In the genomic region with DNA sequence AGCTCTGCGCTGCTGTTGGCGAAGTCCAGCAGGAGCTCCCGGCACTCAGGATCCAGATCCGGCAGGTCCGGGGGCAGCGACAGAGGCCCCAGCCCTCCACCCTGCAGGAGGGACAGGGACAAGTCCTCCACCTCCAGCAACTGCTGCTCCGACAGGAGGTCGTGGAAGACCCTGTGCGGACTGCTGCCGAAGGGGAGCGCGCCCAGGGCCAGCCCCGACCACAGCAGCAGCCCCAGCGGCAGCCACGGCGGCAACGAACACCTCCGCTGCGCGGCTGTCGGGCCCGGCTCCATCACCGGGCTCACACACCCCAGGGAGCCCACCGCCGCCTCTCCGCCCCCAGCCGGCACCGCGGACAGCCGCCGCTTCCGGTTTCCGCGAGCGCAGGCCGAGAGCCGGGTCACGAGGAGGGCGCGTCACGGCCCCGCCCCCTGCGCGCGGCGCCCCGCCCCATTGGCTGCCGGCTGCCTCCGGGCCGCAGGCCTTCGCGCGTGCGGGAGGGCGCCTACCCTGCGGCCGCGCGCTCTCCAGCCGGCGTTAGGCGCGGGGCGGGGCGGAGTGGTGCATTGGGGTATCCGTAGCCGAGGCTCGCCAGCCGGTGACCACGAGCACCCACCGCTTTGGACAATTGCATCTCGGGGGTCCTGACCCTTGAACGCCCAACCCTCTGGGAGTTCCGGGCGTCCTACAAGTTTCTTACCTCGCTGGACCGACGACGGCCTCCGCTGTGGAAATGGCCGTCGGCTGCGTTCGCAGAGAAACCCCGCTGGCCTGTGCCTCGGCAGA, we compare ENCODE assay signal across 1 cellular context.
TF ChIP-seq lines count a peak whose summit lies in the region.

A gene with protein sequence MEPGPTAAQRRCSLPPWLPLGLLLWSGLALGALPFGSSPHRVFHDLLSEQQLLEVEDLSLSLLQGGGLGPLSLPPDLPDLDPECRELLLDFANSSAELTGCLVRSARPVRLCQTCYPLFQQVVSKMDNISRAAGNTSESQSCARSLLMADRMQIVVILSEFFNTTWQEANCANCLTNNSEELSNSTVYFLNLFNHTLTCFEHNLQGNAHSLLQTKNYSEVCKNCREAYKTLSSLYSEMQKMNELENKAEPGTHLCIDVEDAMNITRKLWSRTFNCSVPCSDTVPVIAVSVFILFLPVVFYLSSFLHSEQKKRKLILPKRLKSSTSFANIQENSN (minus strand): TSS at position 383 of the 786 bp plus-strand sequence. CDS start 90 bp downstream, at position 293.

TF ChIP-seq in HepG2, 621 proteins besides CTCF, POLR2A, EP300 and RAD21 (continued from another document and continues in another):
- TF ChIP-seq, protein P1, sequence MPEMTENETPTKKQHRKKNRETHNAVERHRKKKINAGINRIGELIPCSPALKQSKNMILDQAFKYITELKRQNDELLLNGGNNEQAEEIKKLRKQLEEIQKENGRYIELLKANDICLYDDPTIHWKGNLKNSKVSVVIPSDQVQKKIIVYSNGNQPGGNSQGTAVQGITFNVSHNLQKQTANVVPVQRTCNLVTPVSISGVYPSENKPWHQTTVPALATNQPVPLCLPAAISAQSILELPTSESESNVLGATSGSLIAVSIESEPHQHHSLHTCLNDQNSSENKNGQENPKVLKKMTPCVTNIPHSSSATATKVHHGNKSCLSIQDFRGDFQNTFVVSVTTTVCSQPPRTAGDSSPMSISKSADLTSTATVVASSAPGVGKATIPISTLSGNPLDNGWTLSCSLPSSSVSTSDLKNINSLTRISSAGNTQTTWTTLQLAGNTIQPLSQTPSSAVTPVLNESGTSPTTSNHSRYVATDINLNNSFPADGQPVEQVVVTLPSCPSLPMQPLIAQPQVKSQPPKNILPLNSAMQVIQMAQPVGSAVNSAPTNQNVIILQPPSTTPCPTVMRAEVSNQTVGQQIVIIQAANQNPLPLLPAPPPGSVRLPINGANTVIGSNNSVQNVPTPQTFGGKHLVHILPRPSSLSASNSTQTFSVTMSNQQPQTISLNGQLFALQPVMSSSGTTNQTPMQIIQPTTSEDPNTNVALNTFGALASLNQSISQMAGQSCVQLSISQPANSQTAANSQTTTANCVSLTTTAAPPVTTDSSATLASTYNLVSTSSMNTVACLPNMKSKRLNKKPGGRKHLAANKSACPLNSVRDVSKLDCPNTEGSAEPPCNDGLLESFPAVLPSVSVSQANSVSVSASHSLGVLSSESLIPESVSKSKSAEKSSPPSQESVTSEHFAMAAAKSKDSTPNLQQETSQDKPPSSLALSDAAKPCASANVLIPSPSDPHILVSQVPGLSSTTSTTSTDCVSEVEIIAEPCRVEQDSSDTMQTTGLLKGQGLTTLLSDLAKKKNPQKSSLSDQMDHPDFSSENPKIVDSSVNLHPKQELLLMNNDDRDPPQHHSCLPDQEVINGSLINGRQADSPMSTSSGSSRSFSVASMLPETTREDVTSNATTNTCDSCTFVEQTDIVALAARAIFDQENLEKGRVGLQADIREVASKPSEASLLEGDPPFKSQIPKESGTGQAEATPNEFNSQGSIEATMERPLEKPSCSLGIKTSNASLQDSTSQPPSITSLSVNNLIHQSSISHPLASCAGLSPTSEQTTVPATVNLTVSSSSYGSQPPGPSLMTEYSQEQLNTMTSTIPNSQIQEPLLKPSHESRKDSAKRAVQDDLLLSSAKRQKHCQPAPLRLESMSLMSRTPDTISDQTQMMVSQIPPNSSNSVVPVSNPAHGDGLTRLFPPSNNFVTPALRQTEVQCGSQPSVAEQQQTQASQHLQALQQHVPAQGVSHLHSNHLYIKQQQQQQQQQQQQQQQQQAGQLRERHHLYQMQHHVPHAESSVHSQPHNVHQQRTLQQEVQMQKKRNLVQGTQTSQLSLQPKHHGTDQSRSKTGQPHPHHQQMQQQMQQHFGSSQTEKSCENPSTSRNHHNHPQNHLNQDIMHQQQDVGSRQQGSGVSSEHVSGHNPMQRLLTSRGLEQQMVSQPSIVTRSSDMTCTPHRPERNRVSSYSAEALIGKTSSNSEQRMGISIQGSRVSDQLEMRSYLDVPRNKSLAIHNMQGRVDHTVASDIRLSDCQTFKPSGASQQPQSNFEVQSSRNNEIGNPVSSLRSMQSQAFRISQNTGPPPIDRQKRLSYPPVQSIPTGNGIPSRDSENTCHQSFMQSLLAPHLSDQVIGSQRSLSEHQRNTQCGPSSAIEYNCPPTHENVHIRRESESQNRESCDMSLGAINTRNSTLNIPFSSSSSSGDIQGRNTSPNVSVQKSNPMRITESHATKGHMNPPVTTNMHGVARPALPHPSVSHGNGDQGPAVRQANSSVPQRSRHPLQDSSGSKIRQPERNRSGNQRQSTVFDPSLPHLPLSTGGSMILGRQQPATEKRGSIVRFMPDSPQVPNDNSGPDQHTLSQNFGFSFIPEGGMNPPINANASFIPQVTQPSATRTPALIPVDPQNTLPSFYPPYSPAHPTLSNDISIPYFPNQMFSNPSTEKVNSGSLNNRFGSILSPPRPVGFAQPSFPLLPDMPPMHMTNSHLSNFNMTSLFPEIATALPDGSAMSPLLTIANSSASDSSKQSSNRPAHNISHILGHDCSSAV (CRISPR knock-in tag; IDR thresholded peaks at IDR 0.05; ENCODE audit: borderline replicate concordance) = no peak
- no peak for TF ChIP-seq NFE2L1 (CRISPR knock-in tag; IDR thresholded peaks at IDR 0.05; ENCODE audit: borderline replicate concordance)
- TF ChIP-seq ZNF552 (CRISPR knock-in tag; IDR thresholded peaks at IDR 0.05; ENCODE audit: borderline replicate concordance) = peak; percentile 46; the same call in 1 of the 2 replicates
- no peak for TF ChIP-seq ZNF20 (CRISPR knock-in tag; IDR thresholded peaks at IDR 0.05)
- no peak; the same call in 1 of the 2 replicates for TF ChIP-seq PRMT3 (CRISPR knock-in tag; IDR thresholded peaks at IDR 0.05; ENCODE audit: borderline replicate concordance, low read depth)
- TF ChIP-seq ZNF251 (CRISPR knock-in tag; IDR thresholded peaks at IDR 0.05) = no peak
- TF ChIP-seq MAF1 (CRISPR knock-in tag; IDR thresholded peaks at IDR 0.05; ENCODE audit: borderline replicate concordance) = 0 out of 2 replicates have a peak, but pooled peaks have one; percentile 60
- TF ChIP-seq MIXL1 (CRISPR knock-in tag; IDR thresholded peaks at IDR 0.05) = no peak
- no peak for TF ChIP-seq SMAD1 (CRISPR knock-in tag; IDR thresholded peaks at IDR 0.05; ENCODE audit: borderline replicate concordance, low read depth)
- no peak for TF ChIP-seq ISL2 (CRISPR knock-in tag; IDR thresholded peaks at IDR 0.05)
- TF ChIP-seq DPF2 (CRISPR knock-in tag; IDR thresholded peaks at IDR 0.05; ENCODE audit: borderline replicate concordance, low read depth) = no peak
- TF ChIP-seq ZNF124 (CRISPR knock-in tag; IDR thresholded peaks at IDR 0.05) = no peak; the same call in 1 of the 2 replicates
- TF ChIP-seq, protein P2, sequence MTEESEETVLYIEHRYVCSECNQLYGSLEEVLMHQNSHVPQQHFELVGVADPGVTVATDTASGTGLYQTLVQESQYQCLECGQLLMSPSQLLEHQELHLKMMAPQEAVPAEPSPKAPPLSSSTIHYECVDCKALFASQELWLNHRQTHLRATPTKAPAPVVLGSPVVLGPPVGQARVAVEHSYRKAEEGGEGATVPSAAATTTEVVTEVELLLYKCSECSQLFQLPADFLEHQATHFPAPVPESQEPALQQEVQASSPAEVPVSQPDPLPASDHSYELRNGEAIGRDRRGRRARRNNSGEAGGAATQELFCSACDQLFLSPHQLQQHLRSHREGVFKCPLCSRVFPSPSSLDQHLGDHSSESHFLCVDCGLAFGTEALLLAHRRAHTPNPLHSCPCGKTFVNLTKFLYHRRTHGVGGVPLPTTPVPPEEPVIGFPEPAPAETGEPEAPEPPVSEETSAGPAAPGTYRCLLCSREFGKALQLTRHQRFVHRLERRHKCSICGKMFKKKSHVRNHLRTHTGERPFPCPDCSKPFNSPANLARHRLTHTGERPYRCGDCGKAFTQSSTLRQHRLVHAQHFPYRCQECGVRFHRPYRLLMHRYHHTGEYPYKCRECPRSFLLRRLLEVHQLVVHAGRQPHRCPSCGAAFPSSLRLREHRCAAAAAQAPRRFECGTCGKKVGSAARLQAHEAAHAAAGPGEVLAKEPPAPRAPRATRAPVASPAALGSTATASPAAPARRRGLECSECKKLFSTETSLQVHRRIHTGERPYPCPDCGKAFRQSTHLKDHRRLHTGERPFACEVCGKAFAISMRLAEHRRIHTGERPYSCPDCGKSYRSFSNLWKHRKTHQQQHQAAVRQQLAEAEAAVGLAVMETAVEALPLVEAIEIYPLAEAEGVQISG (CRISPR knock-in tag; IDR thresholded peaks at IDR 0.05) = peak; percentile 73
- TF ChIP-seq ZNF724P (CRISPR knock-in tag; IDR thresholded peaks at IDR 0.05; ENCODE audit: borderline replicate concordance) = peak; percentile 79
- TF ChIP-seq, protein P3, sequence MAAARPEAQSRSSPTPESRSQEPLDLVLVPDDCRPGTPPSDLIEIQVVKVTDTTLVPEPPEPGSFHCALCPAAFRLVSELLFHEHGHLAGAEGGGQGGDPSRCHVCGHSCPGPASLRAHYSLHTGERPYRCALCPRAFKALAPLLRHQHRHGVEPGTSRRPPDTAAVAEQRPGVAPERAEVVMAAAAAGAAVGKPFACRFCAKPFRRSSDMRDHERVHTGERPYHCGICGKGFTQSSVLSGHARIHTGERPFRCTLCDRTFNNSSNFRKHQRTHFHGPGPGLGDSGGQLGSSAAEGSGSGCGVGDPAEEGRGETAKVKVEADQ (CRISPR knock-in tag; IDR thresholded peaks at IDR 0.05; ENCODE audit: borderline replicate concordance) = peak; percentile 95
- 0 out of 2 replicates have a peak, but pooled peaks have one; percentile 10 for TF ChIP-seq FOXJ3 (CRISPR knock-in tag; IDR thresholded peaks at IDR 0.05; ENCODE audit: borderline replicate concordance)
- TF ChIP-seq GLI4 (CRISPR knock-in tag; IDR thresholded peaks at IDR 0.05; ENCODE audit: borderline replicate concordance) = 0 out of 2 replicates have a peak, but pooled peaks have one; percentile 80
- no peak for TF ChIP-seq SCMH1 (CRISPR knock-in tag; IDR thresholded peaks at IDR 0.05; ENCODE audit: borderline replicate concordance)
- TF ChIP-seq MED1 (CRISPR knock-in tag; IDR thresholded peaks at IDR 0.05) = peak; percentile 62
- TF ChIP-seq HNRNPUL1 (IDR thresholded peaks at IDR 0.05; ENCODE audit: low read depth, low read length) = no peak
- TF ChIP-seq, protein P4, sequence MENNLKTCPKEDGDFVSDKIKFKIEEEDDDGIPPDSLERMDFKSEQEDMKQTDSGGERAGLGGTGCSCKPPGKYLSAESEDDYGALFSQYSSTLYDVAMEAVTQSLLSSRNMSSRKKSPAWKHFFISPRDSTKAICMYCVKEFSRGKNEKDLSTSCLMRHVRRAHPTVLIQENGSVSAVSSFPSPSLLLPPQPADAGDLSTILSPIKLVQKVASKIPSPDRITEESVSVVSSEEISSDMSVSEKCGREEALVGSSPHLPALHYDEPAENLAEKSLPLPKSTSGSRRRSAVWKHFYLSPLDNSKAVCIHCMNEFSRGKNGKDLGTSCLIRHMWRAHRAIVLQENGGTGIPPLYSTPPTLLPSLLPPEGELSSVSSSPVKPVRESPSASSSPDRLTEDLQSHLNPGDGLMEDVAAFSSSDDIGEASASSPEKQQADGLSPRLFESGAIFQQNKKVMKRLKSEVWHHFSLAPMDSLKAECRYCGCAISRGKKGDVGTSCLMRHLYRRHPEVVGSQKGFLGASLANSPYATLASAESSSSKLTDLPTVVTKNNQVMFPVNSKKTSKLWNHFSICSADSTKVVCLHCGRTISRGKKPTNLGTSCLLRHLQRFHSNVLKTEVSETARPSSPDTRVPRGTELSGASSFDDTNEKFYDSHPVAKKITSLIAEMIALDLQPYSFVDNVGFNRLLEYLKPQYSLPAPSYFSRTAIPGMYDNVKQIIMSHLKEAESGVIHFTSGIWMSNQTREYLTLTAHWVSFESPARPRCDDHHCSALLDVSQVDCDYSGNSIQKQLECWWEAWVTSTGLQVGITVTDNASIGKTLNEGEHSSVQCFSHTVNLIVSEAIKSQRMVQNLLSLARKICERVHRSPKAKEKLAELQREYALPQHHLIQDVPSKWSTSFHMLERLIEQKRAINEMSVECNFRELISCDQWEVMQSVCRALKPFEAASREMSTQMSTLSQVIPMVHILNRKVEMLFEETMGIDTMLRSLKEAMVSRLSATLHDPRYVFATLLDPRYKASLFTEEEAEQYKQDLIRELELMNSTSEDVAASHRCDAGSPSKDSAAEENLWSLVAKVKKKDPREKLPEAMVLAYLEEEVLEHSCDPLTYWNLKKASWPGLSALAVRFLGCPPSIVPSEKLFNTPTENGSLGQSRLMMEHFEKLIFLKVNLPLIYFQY (CRISPR knock-in tag; IDR thresholded peaks at IDR 0.05; ENCODE audit: borderline replicate concordance) = no peak; the same call in 1 of the 2 replicates
- TF ChIP-seq ZKSCAN8 (CRISPR knock-in tag; IDR thresholded peaks at IDR 0.05; ENCODE audit: borderline replicate concordance) = no peak
- TF ChIP-seq, protein P5, sequence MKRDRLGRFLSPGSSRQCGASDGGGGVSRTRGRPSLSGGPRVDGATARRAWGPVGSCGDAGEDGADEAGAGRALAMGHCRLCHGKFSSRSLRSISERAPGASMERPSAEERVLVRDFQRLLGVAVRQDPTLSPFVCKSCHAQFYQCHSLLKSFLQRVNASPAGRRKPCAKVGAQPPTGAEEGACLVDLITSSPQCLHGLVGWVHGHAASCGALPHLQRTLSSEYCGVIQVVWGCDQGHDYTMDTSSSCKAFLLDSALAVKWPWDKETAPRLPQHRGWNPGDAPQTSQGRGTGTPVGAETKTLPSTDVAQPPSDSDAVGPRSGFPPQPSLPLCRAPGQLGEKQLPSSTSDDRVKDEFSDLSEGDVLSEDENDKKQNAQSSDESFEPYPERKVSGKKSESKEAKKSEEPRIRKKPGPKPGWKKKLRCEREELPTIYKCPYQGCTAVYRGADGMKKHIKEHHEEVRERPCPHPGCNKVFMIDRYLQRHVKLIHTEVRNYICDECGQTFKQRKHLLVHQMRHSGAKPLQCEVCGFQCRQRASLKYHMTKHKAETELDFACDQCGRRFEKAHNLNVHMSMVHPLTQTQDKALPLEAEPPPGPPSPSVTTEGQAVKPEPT (CRISPR knock-in tag; IDR thresholded peaks at IDR 0.05; ENCODE audit: low read depth) = peak; percentile 58; the same call in 1 of the 2 replicates
